ENCODE assay signal across 15 cellular contexts in genomic region chr19:45321848-45322247, GRCh38. TPM values are rescaled to one million over a fixed set of nuclear protein-coding genes. Genes with fewer than 3 reads are reported as not detected.
DNase-seq lines count a peak whose midpoint lies in the region; ATAC-seq and TF ChIP-seq lines count a peak whose summit lies in the region.
"Had no signal": no experiment of that assay in that cellular context is flagged by ENCODE, and none has a peak within 500 bp of the region (broad histone marks: within the 10 kb centered on the region; RNA-seq: fewer than 3 reads in every experiment).

No MANE protein-coding gene starts in this region.

- H3K27ac ChIP-seq in heart left ventricle = peak overlapping the region; percentile 81 to 100 (median 96)
- H3K27ac ChIP-seq: 22Rv1 had no signal

- no peaks in the 10 kb centered on the region for H3K36me3 Mint-ChIP-seq in nephron progenitor cell (ENCODE audit: low read depth)
- H3K36me3 Mint-ChIP-seq: CD14-positive monocyte had no signal

- H3K9me3 ChIP-seq in heart left ventricle = no peaks in the 10 kb centered on the region

- DNase-seq in DMS 273 (lab: John Stamatoyannopoulos, UW; ENCODE audit: unreplicated experiment) (peak; percentile 32), DMS 273 treated with DMSO at 0.1 percent for 48 hours (lab: John Stamatoyannopoulos, UW) (no peak), heart left ventricle (peak in 4 of 5 donors; percentile 67 to 76 (median 72)), nephron progenitor cell (no peak), H7 (no peak)
- no peak for DNase-seq in stimulated activated CD8-positive, alpha-beta memory T cell treated with anti-CD3 and anti-CD28 coated beads, Interleukin-4, amount 100 ng/mL, for 48 hours
- DNase-seq in activated T-cell treated with anti-CD3 and anti-CD28 coated beads, Interleukin-2, amount 50 U/mL, for 48 hours = no peak
- DNase-seq: KG1, NCI-H1048, NCI-H2081 treated with DMSO at 0.1 percent for 48 hours, NCI-H226 had no signal

- peaks cover 0 to 44% (median 10%) of the 10 kb centered on the region in 12 donors for H3K4me1 ChIP-seq in heart left ventricle

- H3K36me3 ChIP-seq in heart left ventricle = peaks cover 0 to 27% (median 10%) of the 10 kb centered on the region in 9 donors
- H3K36me3 ChIP-seq in H7 (replicated peaks; ENCODE audit: control insufficient read depth, insufficient read depth, low read length) = no peaks in the 10 kb centered on the region

- intact Hi-C loops in heart left ventricle (cut with DNase I) = loop anchor here in 1 of 10 donors (5.0 kb wide), 1 partner anchor 70 kb away; the partner anchor contains the start of gene MARK4

- H3K4me1 Mint-ChIP-seq in nephron progenitor cell = peaks cover 38% of the 10 kb centered on the region

- TF ChIP-seq POLR2A in heart left ventricle (IDR thresholded peaks at IDR 0.05) = peak in 1 of 2 donors; percentile 10

- TF ChIP-seq CTCF in heart left ventricle (IDR thresholded peaks at IDR 0.05) (no peak), nephron progenitor cell (IDR thresholded peaks at IDR 0.05) (no peak)

- H3K9me3 Mint-ChIP-seq in nephron progenitor cell = no peaks in the 10 kb centered on the region

- WGBS in heart left ventricle, 4 donors = 19 to 36% (median 25%) methylated on average over 2 to 7 of the region's 7 CpGs

- H3K4me3 ChIP-seq in heart left ventricle (peak overlapping the region; percentile 50 to 81 (median 59)), H7 (ENCODE audit: insufficient read depth, low read depth, low read length) (no peak overlapping the region)

- H3K27me3 Mint-ChIP-seq in nephron progenitor cell (ENCODE audit: low read depth, poor library complexity) = peaks cover 39% of the 10 kb centered on the region

- ATAC-seq in heart left ventricle = peak; percentile 34 to 62 (median 47)
- ATAC-seq in GM21786 (IDR thresholded peaks at IDR 0.05; ENCODE audit: unreplicated experiment) = no peak

- peak overlapping the region; percentile 33 for H3K27ac Mint-ChIP-seq in nephron progenitor cell

- H3K27me3 ChIP-seq in heart left ventricle (peaks cover 0 to 27% (median 14%) of the 10 kb centered on the region in 9 donors), H7 (ENCODE audit: control insufficient read depth, insufficient read depth, low read length) (peaks cover 14% of the 10 kb centered on the region)

- no peak overlapping the region for H3K4me3 Mint-ChIP-seq in nephron progenitor cell

RNA-seq across cellular contexts. Expression of gene CKM, which starts 0.8 kb away (rescaled TPM):
- total RNA-seq in heart left ventricle = over 10,000 TPM in 1 of 9 donors, 1,000 to 10,000 TPM in 8; 1,947 to 11,128 (median 3,786) TPM
- polyA plus RNA-seq in heart left ventricle = 1,000 to 10,000 TPM; 1,885 to 6,019 TPM
- total RNA-seq in H7 (2014; rRNA removed; shearing (Covaris generic)) = not detected in 2 replicates
- total RNA-seq: M059J had no signal

RNA-seq across cellular contexts. Expression of gene KLC3, which starts 18.7 kb away (rescaled TPM):
- total RNA-seq in heart left ventricle = under 1 TPM in 4 of 9 donors, not detected in 5; 0.12 to 0.69 (median 0.30) TPM
- under 1 TPM in 1 of 2 donors, not detected in 1; 0.32 TPM for polyA plus RNA-seq in heart left ventricle
- total RNA-seq in H7 (2014; rRNA removed; shearing (Covaris generic)) = 1.6 and 1.8 TPM in 2 replicates
- polyA plus RNA-seq: CD14-positive monocyte had no signal

RNA-seq across cellular contexts. Expression of gene ERCC2, which starts 48.5 kb away (rescaled TPM):
- 10 to 100 TPM in 8 of 9 donors, 1 to 10 TPM in 1; 9.8 to 24.1 (median 13.9) TPM for total RNA-seq in heart left ventricle
- 1 to 10 TPM; 5.8 to 8.4 TPM for polyA plus RNA-seq in heart left ventricle
- total RNA-seq in H7 (2014; rRNA removed; shearing (Covaris generic)) = 48.7 and 54.2 TPM in 2 replicates

Comparison
In these comparisons a context has a peak if more than half of its experiments do, and no peak if none do; other contexts are left out.
1. DNase-seq: peak in DMS 273 (single experiment) and heart left ventricle (4 of 5); none in DMS 273 treated with DMSO at 0.1 percent for 48 hours (single experiment), nephron progenitor cell (single experiment), stimulated activated CD8-positive, alpha-beta memory T cell treated with anti-CD3 and anti-CD28 coated beads, Interleukin-4, amount 100 ng/mL, for 48 hours (single experiment), activated T-cell treated with anti-CD3 and anti-CD28 coated beads, Interleukin-2, amount 50 U/mL, for 48 hours (0 of 2) and H7 (single experiment).
2. RNA of gene CKM, which starts 0.8 kb away (total RNA-seq): 1,947 to 11,128 TPM in heart left ventricle; not detected in H7; every median in the first group is over 1,000 times any median in the second.